ENCODE assay signal across 17 cellular contexts in the genomic region with DNA sequence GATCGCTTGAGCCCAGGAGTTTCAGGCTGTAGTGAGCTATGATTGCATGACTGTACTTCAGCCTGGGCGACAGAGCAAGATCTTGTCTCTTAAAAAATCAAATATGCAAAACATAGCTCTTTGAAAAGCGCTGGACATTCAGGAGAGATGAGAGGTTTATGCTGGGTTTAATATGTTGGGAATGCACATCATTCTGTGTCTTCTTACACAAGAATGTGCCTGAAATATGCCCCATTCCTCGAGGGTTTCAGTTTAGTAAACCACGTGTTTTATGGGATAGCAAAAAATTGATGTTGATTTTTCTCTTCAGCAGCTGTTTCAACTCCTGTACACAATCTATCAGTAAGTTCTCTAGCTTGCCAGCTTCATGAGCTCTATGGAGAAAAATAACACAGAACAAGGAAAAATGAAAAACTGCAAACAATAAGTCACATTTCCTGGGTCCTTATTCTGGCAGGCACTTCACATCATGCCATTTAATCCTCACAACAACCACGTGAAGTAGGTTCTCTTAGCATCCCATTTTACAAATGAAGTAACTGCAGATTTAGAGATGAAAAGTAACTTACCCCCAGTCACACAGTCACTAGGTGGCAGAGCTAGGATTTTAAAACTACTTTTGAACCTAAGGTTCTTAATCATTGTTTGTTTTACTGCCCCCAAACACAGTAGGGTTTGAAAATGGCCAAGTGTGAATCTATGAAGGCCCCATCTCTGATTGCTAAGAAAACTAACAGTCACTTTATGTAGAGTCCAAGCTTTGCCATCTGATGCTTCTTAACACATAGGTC.
DNase-seq lines count a peak whose midpoint lies in the region; ATAC-seq and TF ChIP-seq lines count a peak whose summit lies in the region.
"Had no signal": no experiment of that assay in that cellular context is flagged by ENCODE, and none has a peak within 500 bp of the region (broad histone marks: within the 10 kb centered on the region; RNA-seq: fewer than 3 reads in every experiment).

No MANE protein-coding gene starts in this region.

- no peak overlapping the region for H2BK120ac ChIP-seq in H9 (ENCODE audit: low read depth, low read length, poor library complexity, severe bottlenecking)

- H3K4me3 ChIP-seq in AG04449 (ENCODE audit: low read depth, low read length) (no peak overlapping the region), adipocyte (ENCODE audit: low read length) (no peak overlapping the region)
- H3K4me3 ChIP-seq: SJCRH30, stomach, uterus had no signal

- H4K5ac ChIP-seq in H9 (ENCODE audit: insufficient read length, low read depth, low read length): no peak overlapping the region

- H2AK5ac ChIP-seq in H9 (ENCODE audit: insufficient read length, low read length): no peak overlapping the region

- H3K27ac Mint-ChIP-seq in H9: no peak overlapping the region
- H3K27ac Mint-ChIP-seq in activated naive CD8-positive, alpha-beta T cell treated with anti-CD3 and anti-CD28 coated beads, Interleukin-2, amount 50 U/mL, for 24 hours: no peak overlapping the region
- H3K27ac Mint-ChIP-seq: activated CD4-positive, alpha-beta memory T cell treated with anti-CD3 and anti-CD28 coated beads for 36 hours; activated naive CD8-positive, alpha-beta T cell treated with anti-CD3 and anti-CD28 coated beads, Interleukin-2, amount 10 ng/mL, durations not matched to agents 7 days and 5 days had no signal

- no peak overlapping the region for H3K4me3 Mint-ChIP-seq in H9
- H3K4me3 Mint-ChIP-seq in activated naive CD8-positive, alpha-beta T cell treated with anti-CD3 and anti-CD28 coated beads, Interleukin-2, amount 50 U/mL, for 24 hours: no peak overlapping the region
- H3K4me3 Mint-ChIP-seq: activated CD4-positive, alpha-beta memory T cell treated with anti-CD3 and anti-CD28 coated beads for 36 hours; activated naive CD8-positive, alpha-beta T cell treated with anti-CD3 and anti-CD28 coated beads, Interleukin-2, amount 10 ng/mL, durations not matched to agents 7 days and 5 days had no signal

- H3K56ac ChIP-seq in H9 (ENCODE audit: insufficient read length, low read depth, low read length): no peak overlapping the region

- no peak overlapping the region for H2BK12ac ChIP-seq in H9 (ENCODE audit: insufficient read length, low read depth, low read length)

- no peak overlapping the region for H3K23ac ChIP-seq in H9 (ENCODE audit: insufficient read length, low read depth, low read length)

- H3K9ac ChIP-seq in H9 (ENCODE audit: extremely low read depth, insufficient read length, low read length): no peak overlapping the region
- H3K9ac ChIP-seq in adipocyte (ENCODE audit: low read length): no peak overlapping the region

- no peak overlapping the region for H3K4ac ChIP-seq in H9 (ENCODE audit: low read depth, low read length)

- H2AFZ ChIP-seq in H9 (ENCODE audit: low read length): no peak overlapping the region

- CTCF ChIA-PET in AG04449 (lab: Yijun Ruan, JAX): interaction anchor here (0.8 to 3.5 kb wide), 9 partner anchors 10 to 288 kb away, joined by 3 to 25 read pairs (median 4); no protein-coding TSS in a partner anchor

- H3K27me3 ChIP-seq in H9 (ENCODE audit: insufficient read depth, low read length) (no peaks in the 10 kb centered on the region), adipocyte (replicated peaks; ENCODE audit: control insufficient read depth, insufficient read depth, low read length) (no peaks in the 10 kb centered on the region)
- H3K27me3 ChIP-seq: SJCRH30, stomach, uterus had no signal

- no peak overlapping the region for H2BK15ac ChIP-seq in H9 (ENCODE audit: low read depth, low read length)

- no peak overlapping the region for H4K91ac ChIP-seq in H9 (ENCODE audit: insufficient read length, low read depth, low read length)

- H4K20me1 ChIP-seq in H9 (ENCODE audit: control insufficient read depth, insufficient read depth, insufficient read length): peaks cover 2% of the 10 kb centered on the region

- H3T11ph ChIP-seq in H9 (ENCODE audit: low read length): no peak overlapping the region

- H3K27ac ChIP-seq in H9 (ENCODE audit: insufficient read length, low read depth, low read length): no peak overlapping the region
- H3K27ac ChIP-seq: SJCRH30, stomach, uterus had no signal

- no peaks in the 10 kb centered on the region; a peak in 1 of 5 replicates for H3K9me3 Mint-ChIP-seq in H9
- H3K9me3 Mint-ChIP-seq in activated naive CD8-positive, alpha-beta T cell treated with anti-CD3 and anti-CD28 coated beads, Interleukin-2, amount 50 U/mL, for 24 hours: no peaks in the 10 kb centered on the region
- H3K9me3 Mint-ChIP-seq: activated CD4-positive, alpha-beta memory T cell treated with anti-CD3 and anti-CD28 coated beads for 36 hours; activated naive CD8-positive, alpha-beta T cell treated with anti-CD3 and anti-CD28 coated beads, Interleukin-2, amount 10 ng/mL, durations not matched to agents 7 days and 5 days had no signal

- no peak for ATAC-seq in activated naive CD8-positive, alpha-beta T cell treated with anti-CD3 and anti-CD28 coated beads, Interleukin-2, amount 50 U/mL, for 24 hours
- ATAC-seq in GM19395 (IDR thresholded peaks at IDR 0.05; ENCODE audit: unreplicated experiment): no peak

- H3K27me3 Mint-ChIP-seq in H9 (ENCODE audit: low read depth): no peaks in the 10 kb centered on the region
- no peaks in the 10 kb centered on the region for H3K27me3 Mint-ChIP-seq in activated naive CD8-positive, alpha-beta T cell treated with anti-CD3 and anti-CD28 coated beads, Interleukin-2, amount 50 U/mL, for 24 hours
- H3K27me3 Mint-ChIP-seq: activated naive CD8-positive, alpha-beta T cell treated with anti-CD3 and anti-CD28 coated beads, Interleukin-2, amount 10 ng/mL, durations not matched to agents 7 days and 5 days had no signal

- no peaks in the 10 kb centered on the region for H3K79me2 ChIP-seq in H9 (ENCODE audit: insufficient read depth, low read length)

- peaks cover 0 to 3% (median 0%) of the 10 kb centered on the region in 3 experiments; a peak in 1 of 7 replicates for H3K36me3 Mint-ChIP-seq in H9 (ENCODE audit: insufficient read depth in 1 of 3, low read depth in 3 of 3)
- H3K36me3 Mint-ChIP-seq in activated naive CD8-positive, alpha-beta T cell treated with anti-CD3 and anti-CD28 coated beads, Interleukin-2, amount 50 U/mL, for 24 hours (ENCODE audit: low read depth): no peaks in the 10 kb centered on the region
- H3K36me3 Mint-ChIP-seq: activated CD4-positive, alpha-beta memory T cell treated with anti-CD3 and anti-CD28 coated beads for 36 hours; activated naive CD8-positive, alpha-beta T cell treated with anti-CD3 and anti-CD28 coated beads, Interleukin-2, amount 10 ng/mL, durations not matched to agents 7 days and 5 days had no signal

- H3K4me1 ChIP-seq in H9 (ENCODE audit: insufficient read depth, low read length): no peaks in the 10 kb centered on the region
- peaks cover 30% of the 10 kb centered on the region for H3K4me1 ChIP-seq in adipocyte (ENCODE audit: control insufficient read depth, insufficient read depth, low read length)
- H3K4me1 ChIP-seq: SJCRH30, uterus had no signal

- no peak overlapping the region for H3K14ac ChIP-seq in H9 (ENCODE audit: insufficient read depth, low read length)

- H4K8ac ChIP-seq in H9 (replicated peaks; ENCODE audit: insufficient read length, low read depth, low read length): no peak overlapping the region

- H3K79me1 ChIP-seq in H9 (ENCODE audit: insufficient read depth, low read depth, low read length, poor library complexity, severe bottlenecking): no peaks in the 10 kb centered on the region

- H2BK5ac ChIP-seq in H9 (ENCODE audit: insufficient read length, low read length): no peak overlapping the region

- H3K4me1 Mint-ChIP-seq in H9: peaks cover 2 to 6% of the 10 kb centered on the region in 2 experiments; a peak in 3 of 4 replicates
- H3K4me1 Mint-ChIP-seq in activated naive CD8-positive, alpha-beta T cell treated with anti-CD3 and anti-CD28 coated beads, Interleukin-2, amount 50 U/mL, for 24 hours: no peaks in the 10 kb centered on the region
- H3K4me1 Mint-ChIP-seq: activated naive CD8-positive, alpha-beta T cell treated with anti-CD3 and anti-CD28 coated beads, Interleukin-2, amount 10 ng/mL, durations not matched to agents 7 days and 5 days had no signal

- H3K4me2 ChIP-seq in H9 (ENCODE audit: insufficient read depth, insufficient read length, low read length): no peak overlapping the region

- no peak overlapping the region for H2BK20ac ChIP-seq in H9 (ENCODE audit: low read depth, low read length, poor library complexity, severe bottlenecking)

- DNase-seq in AG04449 (ENCODE audit: low read depth, low spot score) (peak; percentile 87), H9 (no peak), adipocyte (ENCODE audit: low read depth) (peak; percentile 79), hepatic stellate cell (ENCODE audit: low spot score) (peak; percentile 24), SKM-1 (lab: John Stamatoyannopoulos, UW; ENCODE audit: unreplicated experiment) (no peak), NCI-H345 treated with DMSO at 0.1 percent for 48 hours (lab: John Stamatoyannopoulos, UW; ENCODE audit: unreplicated experiment) (no peak)
- no peak for DNase-seq in activated naive CD8-positive, alpha-beta T cell treated with anti-CD3 and anti-CD28 coated beads, Interleukin-2, amount 50 U/mL, for 24 hours
- DNase-seq: activated CD4-positive, alpha-beta memory T cell treated with anti-CD3 and anti-CD28 coated beads for 36 hours; activated naive CD8-positive, alpha-beta T cell treated with anti-CD3 and anti-CD28 coated beads, Interleukin-2, amount 10 ng/mL, durations not matched to agents 7 days and 5 days; activated T-cell treated with anti-CD3 and anti-CD28 coated beads, Interleukin-2, amount 50 U/mL, for 48 hours; Kasumi-1; NCI-H1436; NCI-H226; stomach; uterus had no signal

- POLR2A ChIA-PET in AG04449 (lab: Yijun Ruan, JAX): interaction anchor here (1.0 kb wide), 1 partner anchor 88 kb away, joined by 7 read pairs; no protein-coding TSS in a partner anchor

- TF ChIP-seq CTCF in AG04449 (IDR thresholded peaks at IDR 0.05; ENCODE audit: insufficient read depth, low read length, missing control alignments) (no peak), H9 (conservative IDR thresholded peaks at IDR 0.05) (peak; percentile 22; the same call in 1 of the 3 replicates)

- no peaks in the 10 kb centered on the region for H3K23me2 ChIP-seq in H9 (ENCODE audit: insufficient read length, low read depth, low read length, poor library complexity, severe bottlenecking)

- no CpG with 5 or more reads among the region's 6 CpGs for WGBS in H9 (ENCODE audit: extremely low coverage, insufficient read length, low lambda C conversion rate)

- H3K36me3 ChIP-seq in adipocyte (ENCODE audit: control insufficient read depth, insufficient read depth, low read length, severe bottlenecking): no peaks in the 10 kb centered on the region
- H3K36me3 ChIP-seq: SJCRH30, stomach, uterus had no signal

- H3K18ac ChIP-seq in H9 (ENCODE audit: insufficient read length, low read depth, low read length): no peak overlapping the region

- H3K9me3 ChIP-seq in H9 (ENCODE audit: control insufficient read depth, low read depth, low read length) (no peaks in the 10 kb centered on the region), adipocyte (ENCODE audit: control insufficient read depth, low read length) (no peaks in the 10 kb centered on the region)
- H3K9me3 ChIP-seq: SJCRH30, stomach, uterus had no signal

Comparison
In these comparisons a context has a peak if more than half of its experiments do, and no peak if none do; other contexts are left out.
1. DNase-seq: peak in AG04449 (single experiment), adipocyte (single experiment) and hepatic stellate cell (single experiment); none in H9 (single experiment), activated naive CD8-positive, alpha-beta T cell treated with anti-CD3 and anti-CD28 coated beads, Interleukin-2, amount 50 U/mL, for 24 hours (single experiment), SKM-1 (single experiment) and NCI-H345 treated with DMSO at 0.1 percent for 48 hours (single experiment).